ENCODE assay signal across 9 cellular contexts in the genomic region with DNA sequence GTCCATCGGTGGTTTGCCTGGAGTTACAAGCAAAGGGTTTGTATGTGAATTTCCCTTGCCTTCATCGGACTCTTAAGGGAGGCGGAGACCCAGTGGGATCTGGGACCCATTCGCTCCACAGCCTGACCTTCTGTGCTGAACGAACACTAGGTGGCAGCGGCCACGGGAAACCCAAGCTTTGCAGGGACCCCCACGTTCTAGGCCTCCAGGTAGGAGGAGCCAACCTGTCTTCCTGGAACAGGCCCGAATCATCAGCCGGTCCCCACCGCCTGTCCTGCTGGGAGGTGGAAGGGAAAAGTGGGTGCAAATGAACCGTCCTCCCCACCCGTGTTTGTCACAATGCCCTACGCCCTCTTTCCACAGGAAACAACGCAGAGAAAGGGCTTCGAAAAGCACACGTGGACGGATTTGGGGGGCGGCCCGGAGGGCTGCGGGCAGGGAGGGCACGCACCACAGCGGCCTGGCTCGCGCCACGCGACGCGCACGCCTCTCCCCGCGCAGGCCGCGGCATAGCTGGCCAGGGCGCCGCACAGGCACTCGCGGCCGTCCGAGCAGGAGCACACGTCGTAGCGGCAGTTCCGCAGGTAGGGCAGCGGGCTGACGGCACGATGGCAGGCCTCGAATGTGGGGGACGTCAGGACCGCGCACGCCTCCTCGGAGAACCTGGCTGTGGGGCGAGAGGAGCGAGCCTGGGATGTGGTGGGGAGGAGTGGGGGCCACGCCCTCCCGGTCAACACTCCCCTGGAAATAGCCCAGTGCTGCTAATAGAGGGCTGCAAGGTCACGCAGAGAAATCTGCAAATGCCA.
DNase-seq lines count a peak whose midpoint lies in the region; ATAC-seq, FAIRE-seq and TF ChIP-seq lines count a peak whose summit lies in the region.
"Had no signal": no experiment of that assay in that cellular context is flagged by ENCODE, and none has a peak within 500 bp of the region (broad histone marks: within the 10 kb centered on the region; RNA-seq: fewer than 3 reads in every experiment).

No MANE protein-coding gene starts in this region.

- FAIRE-seq in urothelium cell line (lab: Jason Lieb, UNC), result peak; percentile 91
- FAIRE-seq: GM18507 had no signal

- no peak for TF ChIP-seq CTCF in natural killer cell (IDR thresholded peaks at IDR 0.05)

- no peaks in the 10 kb centered on the region for H3K36me3 Mint-ChIP-seq in natural killer cell
- H3K36me3 Mint-ChIP-seq in natural killer cell treated with Interleukin-12 subunit alpha and Interleukin-12 subunit beta and Interleukin-15 and Interleukin-18, amount 100 ng/mL, for 72 hours, result no peaks in the 10 kb centered on the region

- peaks cover 27 to 37% of the 10 kb centered on the region in 2 donors for H3K27me3 Mint-ChIP-seq in natural killer cell (ENCODE audit: low read depth in 2 of 2)
- H3K27me3 Mint-ChIP-seq in natural killer cell treated with Interleukin-12 subunit alpha and Interleukin-12 subunit beta and Interleukin-15 and Interleukin-18, amount 100 ng/mL, for 72 hours, result peaks cover 19 to 25% of the 10 kb centered on the region in 2 donors

- no peak for DNase-seq in natural killer cell
- DNase-seq in natural killer cell treated with Interleukin-12 subunit alpha and Interleukin-12 subunit beta and Interleukin-15 and Interleukin-18, amount 100 ng/mL, for 72 hours (ENCODE audit: low spot score), result no peak
- peak; percentile 50 for DNase-seq in activated T-cell treated with anti-CD3 and anti-CD28 coated beads, Interleukin-2, amount 50 U/mL, for 1 hour
- DNase-seq in iPS-NIHi11 (ENCODE audit: low spot score), result peak; percentile 82
- DNase-seq in urothelium cell line (ENCODE audit: low spot score), result no peak
- no peak for DNase-seq in cerebellar nuclear complex (lab: John Stamatoyannopoulos, UW)
- DNase-seq in activated effector memory CD4-positive, alpha-beta T cell treated with Interleukin-2 at 50 U/mL for 16 hours, result no peak

- H3K9me3 Mint-ChIP-seq in natural killer cell, result no peaks in the 10 kb centered on the region
- no peaks in the 10 kb centered on the region for H3K9me3 Mint-ChIP-seq in natural killer cell treated with Interleukin-12 subunit alpha and Interleukin-12 subunit beta and Interleukin-15 and Interleukin-18, amount 100 ng/mL, for 72 hours

- H3K27ac Mint-ChIP-seq in natural killer cell, result no peak overlapping the region
- H3K27ac Mint-ChIP-seq in natural killer cell treated with Interleukin-12 subunit alpha and Interleukin-12 subunit beta and Interleukin-15 and Interleukin-18, amount 100 ng/mL, for 72 hours, result no peak overlapping the region

- intact Hi-C loops in natural killer cell (cut with micrococcal nuclease), result no loop called here

- ATAC-seq in natural killer cell (peak; percentile 29 to 59 (median 31)), GM21737 (IDR thresholded peaks at IDR 0.05; ENCODE audit: unreplicated experiment) (no peak)
- no peak for ATAC-seq in natural killer cell treated with Interleukin-12 subunit alpha and Interleukin-12 subunit beta and Interleukin-15 and Interleukin-18, amount 100 ng/mL, for 72 hours

- peaks cover 0 to 8% of the 10 kb centered on the region in 2 donors for H3K4me1 Mint-ChIP-seq in natural killer cell
- H3K4me1 Mint-ChIP-seq in natural killer cell treated with Interleukin-12 subunit alpha and Interleukin-12 subunit beta and Interleukin-15 and Interleukin-18, amount 100 ng/mL, for 72 hours (ENCODE audit: low read depth in 2 of 2), result no peaks in the 10 kb centered on the region

- H3K4me3 Mint-ChIP-seq in natural killer cell, result peak overlapping the region; percentile 6
- H3K4me3 Mint-ChIP-seq in natural killer cell treated with Interleukin-12 subunit alpha and Interleukin-12 subunit beta and Interleukin-15 and Interleukin-18, amount 100 ng/mL, for 72 hours, result no peak overlapping the region

Comparison
In these comparisons a context has a peak if more than half of its experiments do, and no peak if none do; other contexts are left out.
1. ATAC-seq: peak in natural killer cell (3 of 3); none in natural killer cell treated with Interleukin-12 subunit alpha and Interleukin-12 subunit beta and Interleukin-15 and Interleukin-18, amount 100 ng/mL, for 72 hours (0 of 2) and GM21737 (single experiment).
2. DNase-seq: peak in activated T-cell treated with anti-CD3 and anti-CD28 coated beads, Interleukin-2, amount 50 U/mL, for 1 hour (single experiment) and iPS-NIHi11 (single experiment); none in natural killer cell (single experiment), natural killer cell treated with Interleukin-12 subunit alpha and Interleukin-12 subunit beta and Interleukin-15 and Interleukin-18, amount 100 ng/mL, for 72 hours (single experiment), urothelium cell line (single experiment), cerebellar nuclear complex (0 of 2) and activated effector memory CD4-positive, alpha-beta T cell treated with Interleukin-2 at 50 U/mL for 16 hours (single experiment).